Comparison of ENCODE assay signal across 21 cellular contexts in genomic region chr3:51945031-51945840, GRCh38. TPM values are rescaled to one million over a fixed set of nuclear protein-coding genes. Genes with fewer than 3 reads are reported as not detected.
A peak's percentile ranks its signal among the peaks of the same experiment; 100 is the strongest.
DNase-seq lines count a peak whose midpoint lies in the region; ATAC-seq and TF ChIP-seq lines count a peak whose summit lies in the region.
"Had no signal": no experiment of that assay in that cellular context is flagged by ENCODE, and none has a peak within 500 bp of the region (broad histone marks: within the 10 kb centered on the region; RNA-seq: fewer than 3 reads in every experiment).

No MANE protein-coding gene starts in this region.

- H3K27me3 ChIP-seq in spleen (replicated peaks in 1 of 7) = no peaks in the 10 kb centered on the region
- no peaks in the 10 kb centered on the region for H3K27me3 ChIP-seq in effector memory CD4-positive, alpha-beta T cell (replicated peaks; ENCODE audit: control insufficient read depth, insufficient read depth, low read length, poor library complexity, severe bottlenecking)
- H3K27me3 ChIP-seq: BE2C had no signal

- H3K4me3 ChIP-seq in spleen = no peak overlapping the region
- no peak overlapping the region for H3K4me3 ChIP-seq in effector memory CD4-positive, alpha-beta T cell (ENCODE audit: insufficient read depth, low read depth, low read length, poor library complexity, severe bottlenecking)

- H3K36me3 ChIP-seq in spleen = peaks cover 0 to 50% (median 9%) of the 10 kb centered on the region in 6 donors
- H3K36me3 ChIP-seq in effector memory CD4-positive, alpha-beta T cell (ENCODE audit: control insufficient read depth, insufficient read depth, low read length) = no peaks in the 10 kb centered on the region
- H3K36me3 ChIP-seq: BE2C had no signal

- H3K27ac ChIP-seq in RWPE1 (peak overlapping the region; percentile 91), spleen (no peak overlapping the region)
- no peak overlapping the region for H3K27ac ChIP-seq in effector memory CD4-positive, alpha-beta T cell (ENCODE audit: insufficient read depth, low read length, poor library complexity, severe bottlenecking)

- 91 to 96% (median 94%) methylated on average over 10 to 18 of the region's 18 CpGs for WGBS in spleen, 5 donors

- no peaks in the 10 kb centered on the region for H3K9me3 ChIP-seq in spleen
- no peaks in the 10 kb centered on the region for H3K9me3 ChIP-seq in effector memory CD4-positive, alpha-beta T cell (ENCODE audit: control insufficient read depth, low read length)
- H3K9me3 ChIP-seq: BE2C had no signal

- H3K9me3 Mint-ChIP-seq in activated T-cell treated with anti-CD3 and anti-CD28 coated beads, Interleukin-2, amount 50 U/mL, for 24 hours = no peaks in the 10 kb centered on the region
- H3K9me3 Mint-ChIP-seq in activated T-cell treated with anti-CD3 and anti-CD28 coated beads, Interleukin-2, amount 50 U/mL, for 72 hours = no peaks in the 10 kb centered on the region
- H3K9me3 Mint-ChIP-seq: CD4-positive, alpha-beta memory T cell had no signal

- ATAC-seq in activated T-cell treated with anti-CD3 and anti-CD28 coated beads, Interleukin-2, amount 50 U/mL, for 72 hours (replicated peaks in 1 of 2) = no peak
- ATAC-seq in GM18520 (IDR thresholded peaks at IDR 0.05; ENCODE audit: unreplicated experiment) = no peak
- ATAC-seq: HCT116 had no signal

- TF ChIP-seq CTCF in RWPE1 (conservative IDR thresholded peaks at IDR 0.05; ENCODE audit: low read depth) = no peak
- TF ChIP-seq CTCF in spleen (IDR thresholded peaks at IDR 0.05 in 8 of 11, conservative IDR thresholded peaks at IDR 0.05 in 3 of 11) = no peak

- no peaks in the 10 kb centered on the region for H3K27me3 Mint-ChIP-seq in activated T-cell treated with anti-CD3 and anti-CD28 coated beads, Interleukin-2, amount 50 U/mL, for 24 hours
- no peaks in the 10 kb centered on the region for H3K27me3 Mint-ChIP-seq in activated T-cell treated with anti-CD3 and anti-CD28 coated beads, Interleukin-2, amount 50 U/mL, for 72 hours (ENCODE audit: low read depth)
- H3K27me3 Mint-ChIP-seq: CD4-positive, alpha-beta memory T cell had no signal

- intact Hi-C loops in spleen (cut with DNase I; ENCODE audit: low total_unique reads) = loop anchor here (5.0 to 10.0 kb wide), 2 partner anchors 50 to 197 kb away; partner anchors contain the start of gene RPL29

- DNase-seq in activated T-cell treated with anti-CD3 and anti-CD28 coated beads, Interleukin-2, amount 50 U/mL, for 24 hours = peak; percentile 20
- DNase-seq in activated T-cell treated with anti-CD3 and anti-CD28 coated beads, Interleukin-2, amount 50 U/mL, for 72 hours = no peak
- DNase-seq in RWPE1 (ENCODE audit: low spot score) (no peak), islet precursor cell (peak; percentile 46), spleen (peak; percentile 69)
- no peak for DNase-seq in effector memory CD4-positive, alpha-beta T cell
- DNase-seq: BE2C; CD4-positive, alpha-beta memory T cell; DMS153; GDM1; GOT3; MM.1S; NCI-H1092; NCI-H1436 treated with DMSO at 0.1 percent for 48 hours; NCI-H2029; NCI-H345; NCI-H524 treated with DMSO at 0.1 percent for 48 hours had no signal

- POLR2A ChIA-PET in RWPE1 (lab: Yijun Ruan, JAX; ENCODE audit: low non-redundant PET) = no interaction called here

- no peak overlapping the region for H3K4me3 Mint-ChIP-seq in activated T-cell treated with anti-CD3 and anti-CD28 coated beads, Interleukin-2, amount 50 U/mL, for 24 hours
- no peak overlapping the region for H3K4me3 Mint-ChIP-seq in activated T-cell treated with anti-CD3 and anti-CD28 coated beads, Interleukin-2, amount 50 U/mL, for 72 hours

- H3K4me1 Mint-ChIP-seq in activated T-cell treated with anti-CD3 and anti-CD28 coated beads, Interleukin-2, amount 50 U/mL, for 24 hours (ENCODE audit: low read depth) = peaks cover 18% of the 10 kb centered on the region
- H3K4me1 Mint-ChIP-seq in activated T-cell treated with anti-CD3 and anti-CD28 coated beads, Interleukin-2, amount 50 U/mL, for 72 hours (ENCODE audit: low read depth) = peaks cover 18% of the 10 kb centered on the region

- peaks cover 20% of the 10 kb centered on the region for H3K36me3 Mint-ChIP-seq in activated T-cell treated with anti-CD3 and anti-CD28 coated beads, Interleukin-2, amount 50 U/mL, for 24 hours (ENCODE audit: low read depth)
- H3K36me3 Mint-ChIP-seq in activated T-cell treated with anti-CD3 and anti-CD28 coated beads, Interleukin-2, amount 50 U/mL, for 72 hours (ENCODE audit: insufficient read depth in 2 of 2) = no peaks in the 10 kb centered on the region

- CTCF ChIA-PET in RWPE1 (lab: Yijun Ruan, JAX) = interaction anchor here (1.3 kb wide), 1 partner anchor 29 kb away, joined by 6 read pairs; the partner anchor contains the start of gene ABHD14B

- H3K27ac Mint-ChIP-seq in activated T-cell treated with anti-CD3 and anti-CD28 coated beads, Interleukin-2, amount 50 U/mL, for 24 hours = no peak overlapping the region
- no peak overlapping the region for H3K27ac Mint-ChIP-seq in activated T-cell treated with anti-CD3 and anti-CD28 coated beads, Interleukin-2, amount 50 U/mL, for 72 hours
- H3K27ac Mint-ChIP-seq: CD4-positive, alpha-beta memory T cell had no signal

- H3K4me1 ChIP-seq in spleen = peaks cover 15 to 33% (median 27%) of the 10 kb centered on the region in 6 donors
- H3K4me1 ChIP-seq in effector memory CD4-positive, alpha-beta T cell (ENCODE audit: control insufficient read depth, insufficient read depth, low read length, poor library complexity, severe bottlenecking) = peaks cover 21% of the 10 kb centered on the region
- H3K4me1 ChIP-seq: BE2C had no signal

- no peak for TF ChIP-seq POLR2A in spleen (IDR thresholded peaks at IDR 0.05)

RNA-seq across cellular contexts. Expression of gene PARP3, which starts 3.1 kb away (rescaled TPM):
- total RNA-seq in activated T-cell treated with anti-CD3 and anti-CD28 coated beads, Interleukin-2, amount 50 U/mL, for 72 hours = 10 to 100 TPM; 22.9 to 27.1 TPM
- total RNA-seq in spleen = 10 to 100 TPM; 23.1 to 34.2 (median 28.2) TPM
- polyA plus RNA-seq in spleen = 10 to 100 TPM in 2 of 3 donors, 1 to 10 TPM in 1; 8.2 to 18.9 (median 16.5) TPM

RNA-seq across cellular contexts. Expression of gene RRP9, which starts 3.5 kb away (rescaled TPM):
- 10 to 100 TPM; 17.9 to 27.7 TPM for total RNA-seq in activated T-cell treated with anti-CD3 and anti-CD28 coated beads, Interleukin-2, amount 50 U/mL, for 72 hours
- total RNA-seq in spleen = 10 to 100 TPM in 6 of 7 donors, 1 to 10 TPM in 1; 9.5 to 20.6 (median 12.5) TPM
- polyA plus RNA-seq in spleen = 10 to 100 TPM; 18.5 to 26.6 (median 21.2) TPM

RNA-seq across cellular contexts. Expression of gene GPR62, which starts 9.9 kb away (rescaled TPM):
- under 1 TPM in 1 of 2 donors, not detected in 1; 0.10 TPM for total RNA-seq in activated T-cell treated with anti-CD3 and anti-CD28 coated beads, Interleukin-2, amount 50 U/mL, for 72 hours
- total RNA-seq in spleen = under 1 TPM in 1 of 7 donors, not detected in 6; 0.39 TPM
- under 1 TPM; 0.04 to 0.06 (median 0.05) TPM for polyA plus RNA-seq in spleen
- total RNA-seq: CD4-positive, alpha-beta memory T cell; Daoy; LHCN-M2 had no signal
- polyA plus RNA-seq: CD4-positive, alpha-beta memory T cell had no signal

RNA-seq across cellular contexts. Expression of gene PCBP4, which starts 22.0 kb away (rescaled TPM):
- total RNA-seq in activated T-cell treated with anti-CD3 and anti-CD28 coated beads, Interleukin-2, amount 50 U/mL, for 72 hours = 10 to 100 TPM; 23.3 to 27.4 TPM
- 10 to 100 TPM; 17.1 to 24.6 (median 20.7) TPM for total RNA-seq in spleen
- polyA plus RNA-seq in spleen = 10 to 100 TPM; 12.8 to 41.7 (median 23.2) TPM

RNA-seq across cellular contexts. Expression of gene ABHD14B, which starts 28.6 kb away (rescaled TPM):
- total RNA-seq in activated T-cell treated with anti-CD3 and anti-CD28 coated beads, Interleukin-2, amount 50 U/mL, for 72 hours = 10 to 100 TPM; 52.5 to 54.6 TPM
- total RNA-seq in spleen = 10 to 100 TPM; 33.8 to 74.9 (median 56.3) TPM
- polyA plus RNA-seq in spleen = 10 to 100 TPM; 60.1 to 71.4 (median 66.8) TPM

Comparison
In these comparisons a context has a peak if more than half of its experiments do, and no peak if none do; other contexts are left out.
1. DNase-seq: peak in activated T-cell treated with anti-CD3 and anti-CD28 coated beads, Interleukin-2, amount 50 U/mL, for 24 hours (single experiment), islet precursor cell (single experiment) and spleen (single experiment); none in activated T-cell treated with anti-CD3 and anti-CD28 coated beads, Interleukin-2, amount 50 U/mL, for 72 hours (0 of 2), RWPE1 (single experiment) and effector memory CD4-positive, alpha-beta T cell (0 of 3).